Comparison of ENCODE assay signal across 15 cellular contexts in genomic region chr7:102413611-102414010, GRCh38. TPM values are rescaled to one million over a fixed set of nuclear protein-coding genes. Genes with fewer than 3 reads are reported as not detected.
"Had no signal": no experiment of that assay in that cellular context is flagged by ENCODE, and none has a peak within 500 bp of the region (broad histone marks: within the 10 kb centered on the region; RNA-seq: fewer than 3 reads in every experiment).

No MANE protein-coding gene starts in this region.

- DNase-seq: activated CD4-positive, alpha-beta T cell treated with anti-CD3 and anti-CD28 coated beads for 4 hours; gastrocnemius medialis; heart right ventricle; left lung; mesendoderm; SHP77 treated with DMSO at 0.1 percent for 48 hours; stimulated activated CD4-positive, alpha-beta T cell treated with anti-CD3 and anti-CD28 coated beads, Interleukin-15, amount 100 ng/mL, for 24 hours; stimulated activated CD4-positive, alpha-beta T cell treated with anti-CD3 and anti-CD28 coated beads, Interleukin-4, amount 100 ng/mL, for 24 hours; T-helper 9 cell; WERI-Rb-1 had no signal

- ATAC-seq: left lung had no signal

RNA-seq across cellular contexts. Expression of gene SPDYE6, which starts 57.4 kb away (rescaled TPM):
- total RNA-seq: activated T-helper 2 cell treated with anti-CD3 and anti-CD28 coated beads, Interferon-gamma antibody, Interleukin-2, Interleukin-4, amounts not matched to agents 10 μg/mL and 5 μg/mL and 100 μg/mL, durations not matched to agents 14 hours and 24 hours and 36 hours; ascending aorta; endothelial cell of umbilical vein; gastrocnemius medialis; heart right ventricle; left lung; skeletal muscle tissue; urinary bladder had no signal
